ENCODE assay signal across 2 cellular contexts in genomic region chr16:22075776-22076175, GRCh38.
TF ChIP-seq lines count a peak whose summit lies in the region.

No MANE protein-coding gene starts in this region.

TF ChIP-seq in IMR-90, 13 proteins besides CTCF, POLR2A, EP300 and RAD21:
- no peak for TF ChIP-seq RFX5 (IDR thresholded peaks at IDR 0.05; ENCODE audit: low read depth, low read length)
- TF ChIP-seq BHLHE40 (IDR thresholded peaks at IDR 0.05; ENCODE audit: low read depth, low read length): no peak
- TF ChIP-seq CHD1 (IDR thresholded peaks at IDR 0.05; ENCODE audit: low read depth, low read length): no peak
- peak; percentile 67 for TF ChIP-seq CEBPB (IDR thresholded peaks at IDR 0.05; ENCODE audit: low read depth, low read length)
- TF ChIP-seq FOS (IDR thresholded peaks at IDR 0.05; ENCODE audit: low read depth, low read length): no peak
- no peak for TF ChIP-seq SMC3 (IDR thresholded peaks at IDR 0.05; ENCODE audit: low read depth, low read length)
- TF ChIP-seq, protein P1, sequence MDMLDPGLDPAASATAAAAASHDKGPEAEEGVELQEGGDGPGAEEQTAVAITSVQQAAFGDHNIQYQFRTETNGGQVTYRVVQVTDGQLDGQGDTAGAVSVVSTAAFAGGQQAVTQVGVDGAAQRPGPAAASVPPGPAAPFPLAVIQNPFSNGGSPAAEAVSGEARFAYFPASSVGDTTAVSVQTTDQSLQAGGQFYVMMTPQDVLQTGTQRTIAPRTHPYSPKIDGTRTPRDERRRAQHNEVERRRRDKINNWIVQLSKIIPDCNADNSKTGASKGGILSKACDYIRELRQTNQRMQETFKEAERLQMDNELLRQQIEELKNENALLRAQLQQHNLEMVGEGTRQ (IDR thresholded peaks at IDR 0.05; ENCODE audit: low read depth, low read length): no peak

TF ChIP-seq in endothelial cell of umbilical vein, 7 proteins besides CTCF, POLR2A, EP300 and RAD21:
- TF ChIP-seq FOS (IDR thresholded peaks at IDR 0.05; ENCODE audit: borderline replicate concordance, insufficient read depth, low read length) (no peak), MAX (IDR thresholded peaks at IDR 0.05; ENCODE audit: insufficient read depth, insufficient read length) (no peak)
